In genomic region chr14:76811561-76811960, GRCh38 we compare ENCODE assay signal across 8 cellular contexts. TPM values are rescaled to one million over a fixed set of nuclear protein-coding genes. Genes with fewer than 3 reads are reported as not detected.
DNase-seq lines count a peak whose midpoint lies in the region; ATAC-seq and TF ChIP-seq lines count a peak whose summit lies in the region.

No MANE protein-coding gene starts in this region.

- peaks cover 15% of the 10 kb centered on the region for H3K4me1 ChIP-seq in Loucy (ENCODE audit: insufficient read depth, low read length, poor library complexity, severe bottlenecking)

- H2AFZ ChIP-seq in Loucy (ENCODE audit: low read length), result no peak overlapping the region

- peak overlapping the region; percentile 80 for H3K4me3 ChIP-seq in BJ (ENCODE audit: low read depth, low read length)
- peak overlapping the region; percentile 75 for H3K4me3 ChIP-seq in Loucy (ENCODE audit: low read length, poor library complexity, severe bottlenecking)
- H3K4me3 ChIP-seq in coronary artery, result peak overlapping the region; percentile 94

- peaks cover 0 to 31% (median 16%) of the 10 kb centered on the region in 3 donors for H3K36me3 Mint-ChIP-seq in naive thymus-derived CD8-positive, alpha-beta T cell

- ATAC-seq in naive thymus-derived CD8-positive, alpha-beta T cell, result no peak
- ATAC-seq in GM19467 (IDR thresholded peaks at IDR 0.05; ENCODE audit: unreplicated experiment) (no peak), GM18519 (IDR thresholded peaks at IDR 0.05; ENCODE audit: low FRiP score, unreplicated experiment) (no peak)

- H3K9me3 Mint-ChIP-seq in naive thymus-derived CD8-positive, alpha-beta T cell, result no peaks in the 10 kb centered on the region

- H3K36me3 ChIP-seq in BJ (ENCODE audit: control insufficient read depth, insufficient read depth, low read length) (peaks cover 9% of the 10 kb centered on the region), Loucy (ENCODE audit: insufficient read depth, low read length) (0 out of 2 replicates have a peak, but pooled peaks cover 4% of the 10 kb centered on the region)

- no peak for DNase-seq in BJ (ENCODE audit: low read depth)
- no peak for DNase-seq in coronary artery (ENCODE audit: low spot score)
- DNase-seq in naive thymus-derived CD8-positive, alpha-beta T cell, result no peak
- no peak for DNase-seq in stimulated activated CD4-positive, alpha-beta T cell treated with anti-CD3 and anti-CD28 coated beads, Interleukin-12 subunit alpha, Interleukin-12 subunit beta, amount 100 ng/mL, for 4 hours
- DNase-seq in NCI-H82 treated with DMSO at 0.1 percent for 48 hours (lab: John Stamatoyannopoulos, UW; ENCODE audit: unreplicated experiment), result no peak

- peak overlapping the region; percentile 75 for H3K9ac ChIP-seq in Loucy (ENCODE audit: low read depth, low read length, poor library complexity, severe bottlenecking)

- H3K4me3 Mint-ChIP-seq in naive thymus-derived CD8-positive, alpha-beta T cell, result peak overlapping the region; percentile 86 to 97 (median 94)

- no peaks in the 10 kb centered on the region for H3K27me3 Mint-ChIP-seq in naive thymus-derived CD8-positive, alpha-beta T cell

- no peaks in the 10 kb centered on the region for H3K9me3 ChIP-seq in Loucy (ENCODE audit: insufficient read depth, low read depth, low read length)

- H3K27ac Mint-ChIP-seq in naive thymus-derived CD8-positive, alpha-beta T cell, result peak overlapping the region; percentile 69 to 98 (median 92)

- no peaks in the 10 kb centered on the region for H3F3A ChIP-seq in Loucy (ENCODE audit: low read depth)

- H4K20me1 ChIP-seq in Loucy (ENCODE audit: insufficient read depth, low read length, poor library complexity, severe bottlenecking), result no peaks in the 10 kb centered on the region

- H3K27me3 ChIP-seq in BJ (ENCODE audit: control insufficient read depth, insufficient read depth, low read length), result no peaks in the 10 kb centered on the region
- H3K27me3 ChIP-seq in Loucy (ENCODE audit: insufficient read depth, low read length, poor library complexity, severe bottlenecking), result no peaks in the 10 kb centered on the region

- no peaks in the 10 kb centered on the region for H3K9me2 ChIP-seq in Loucy (replicated peaks; ENCODE audit: low read depth, low read length)

- no peak for TF ChIP-seq CTCF in BJ (IDR thresholded peaks at IDR 0.05; ENCODE audit: insufficient read depth, low read depth, low read length)
- TF ChIP-seq CTCF in Loucy (conservative IDR thresholded peaks at IDR 0.05; ENCODE audit: low read length), result no peak
- TF ChIP-seq CTCF in coronary artery (IDR thresholded peaks at IDR 0.05), result no peak

- H3K4me2 ChIP-seq in Loucy (ENCODE audit: low read depth, low read length, poor library complexity, severe bottlenecking), result peak overlapping the region; percentile 84

- POLR2A ChIA-PET in BJ (lab: Charles Lee), result no interaction called here
- POLR2A ChIA-PET in naive thymus-derived CD8-positive, alpha-beta T cell (lab: Charles Lee), result interaction anchor here (0.6 to 2.0 kb wide), 3 partner anchors 25 to 258 kb away, joined by 3 to 5 read pairs (median 5); no protein-coding TSS in a partner anchor

- peaks cover 24 to 55% (median 37%) of the 10 kb centered on the region in 4 donors for H3K4me1 Mint-ChIP-seq in naive thymus-derived CD8-positive, alpha-beta T cell

- peak overlapping the region in 1 of 2 donors; percentile 81 for H3K27ac ChIP-seq in coronary artery

- CTCF ChIA-PET in BJ (lab: Yijun Ruan, JAX), result interaction anchor here (1.1 to 4.6 kb wide), 5 partner anchors 11 to 101 kb away, joined by 3 to 34 read pairs (median 10); no protein-coding TSS in a partner anchor

- peaks cover 6% of the 10 kb centered on the region; the same call in 1 of the 2 replicates for H3K79me2 ChIP-seq in Loucy (ENCODE audit: insufficient read depth, low read length)

RNA-seq across cellular contexts. Expression of gene ANGEL1, which starts 1.1 kb away (rescaled TPM):
- 14.0 and 16.8 TPM in 2 replicates for polyA plus RNA-seq in BJ (2011; rRNA removed)
- polyA minus RNA-seq in BJ (2011; rRNA and poly(A)+ RNA removed), result 15.7 and 16.9 TPM in 2 replicates
- total RNA-seq in naive thymus-derived CD8-positive, alpha-beta T cell, result 10 to 100 TPM; 30.7 to 32.2 TPM
- 10 to 100 TPM; 26.7 to 27.6 (median 27.5) TPM for polyA plus RNA-seq in naive thymus-derived CD8-positive, alpha-beta T cell

RNA-seq across cellular contexts. Expression of gene LRRC74A, which starts 14.6 kb away (rescaled TPM):
- not detected in 2 replicates for polyA plus RNA-seq in BJ (2011; rRNA removed)
- not detected in 2 replicates for polyA minus RNA-seq in BJ (2011; rRNA and poly(A)+ RNA removed)
- not detected for total RNA-seq in naive thymus-derived CD8-positive, alpha-beta T cell
- polyA plus RNA-seq in naive thymus-derived CD8-positive, alpha-beta T cell, result under 1 TPM in 1 of 3 donors, not detected in 2; 0.56 TPM

RNA-seq across cellular contexts. Expression of gene VASH1, which starts 50.3 kb away (rescaled TPM):
- 3.3 and 4.0 TPM in 2 replicates for polyA plus RNA-seq in BJ (2011; rRNA removed)
- polyA minus RNA-seq in BJ (2011; rRNA and poly(A)+ RNA removed), result 3.7 and 4.7 TPM in 2 replicates
- 1 to 10 TPM; 3.6 to 4.8 TPM for total RNA-seq in naive thymus-derived CD8-positive, alpha-beta T cell
- 1 to 10 TPM in 1 of 3 donors, under 1 TPM in 2; 0.22 to 1.3 (median 0.35) TPM for polyA plus RNA-seq in naive thymus-derived CD8-positive, alpha-beta T cell
